In the genomic region with DNA sequence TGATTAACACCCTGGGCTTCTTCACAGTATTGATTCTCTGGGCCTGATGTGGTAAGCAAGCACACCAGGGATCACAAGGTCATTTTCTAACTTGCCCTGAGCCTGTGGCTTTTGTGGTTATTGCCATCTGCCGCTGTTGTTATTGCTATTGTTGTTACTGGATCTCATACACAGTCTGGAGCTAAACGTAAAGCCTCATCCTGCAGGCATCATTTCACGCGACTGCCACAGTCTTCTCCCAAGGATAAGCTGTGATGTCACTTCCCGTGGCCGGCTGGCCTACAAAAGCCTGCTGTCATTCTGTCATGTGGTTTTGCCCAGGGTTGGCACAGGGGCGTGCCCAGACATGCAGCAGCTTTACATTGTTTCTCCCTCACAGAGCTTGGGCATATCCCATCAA, we compare ENCODE assay signal across 10 cellular contexts.
DNase-seq lines count a peak whose midpoint lies in the region; ATAC-seq lines count a peak whose summit lies in the region.
"Had no signal": no experiment of that assay in that cellular context is flagged by ENCODE, and none has a peak within 500 bp of the region (broad histone marks: within the 10 kb centered on the region; RNA-seq: fewer than 3 reads in every experiment).

No MANE protein-coding gene starts in this region.

- peak overlapping the region; percentile 4 for H3K27ac Mint-ChIP-seq in activated naive CD4-positive, alpha-beta T cell treated with anti-CD3 and anti-CD28 coated beads for 36 hours
- no peak overlapping the region for H3K27ac Mint-ChIP-seq in activated T-helper 17 cell treated with anti-CD3 and anti-CD28 coated beads, Interleukin-2, amount 50 U/mL, for 72 hours

- DNase-seq in activated naive CD4-positive, alpha-beta T cell treated with anti-CD3 and anti-CD28 coated beads for 36 hours = peak; percentile 40
- no peak for DNase-seq in activated naive CD4-positive, alpha-beta T cell treated with anti-CD3 and anti-CD28 coated beads, Interleukin-2, amount 50 U/mL, for 16 hours
- peak; percentile 75 for DNase-seq in NCI-H146 (lab: John Stamatoyannopoulos, UW)
- DNase-seq in stimulated activated naive CD8-positive, alpha-beta T cell treated with anti-CD3 and anti-CD28 coated beads, Interleukin-15, Interleukin-2, amounts not matched to agents 100 U/mL and 50 U/mL, for 24 hours = peak; percentile 15
- no peak for DNase-seq in stimulated activated CD4-positive, alpha-beta T cell treated with anti-CD3 and anti-CD28 coated beads, Interleukin-1b, Interleukin-23, amount 100 ng/mL, for 48 hours

- no peaks in the 10 kb centered on the region for H3K36me3 Mint-ChIP-seq in activated naive CD4-positive, alpha-beta T cell treated with anti-CD3 and anti-CD28 coated beads for 36 hours (ENCODE audit: low read depth)
- no peaks in the 10 kb centered on the region for H3K36me3 Mint-ChIP-seq in activated T-helper 17 cell treated with anti-CD3 and anti-CD28 coated beads, Interleukin-2, amount 50 U/mL, for 72 hours (ENCODE audit: low read depth)
- H3K36me3 Mint-ChIP-seq: CD4-positive, CD25-positive, alpha-beta regulatory T cell had no signal

- ATAC-seq in activated T-helper 17 cell treated with anti-CD3 and anti-CD28 coated beads, Interleukin-2, amount 50 U/mL, for 72 hours (replicated peaks) = peak; percentile 71
- no peak for ATAC-seq in stimulated activated naive CD8-positive, alpha-beta T cell treated with anti-CD3 and anti-CD28 coated beads, Interleukin-15, Interleukin-2, amounts not matched to agents 100 U/mL and 50 U/mL, for 24 hours
- ATAC-seq in HG02885 (IDR thresholded peaks at IDR 0.05; ENCODE audit: poor library complexity, unreplicated experiment) = no peak
- no peak for ATAC-seq in GM21717 (IDR thresholded peaks at IDR 0.05; ENCODE audit: unreplicated experiment)
- ATAC-seq: Panc1 had no signal

- H3K27me3 Mint-ChIP-seq in activated naive CD4-positive, alpha-beta T cell treated with anti-CD3 and anti-CD28 coated beads for 36 hours (ENCODE audit: low read depth) = no peaks in the 10 kb centered on the region
- H3K27me3 Mint-ChIP-seq in activated T-helper 17 cell treated with anti-CD3 and anti-CD28 coated beads, Interleukin-2, amount 50 U/mL, for 72 hours = peaks cover 13% of the 10 kb centered on the region

- H3K4me3 Mint-ChIP-seq in activated naive CD4-positive, alpha-beta T cell treated with anti-CD3 and anti-CD28 coated beads for 36 hours = no peak overlapping the region
- H3K4me3 Mint-ChIP-seq in activated T-helper 17 cell treated with anti-CD3 and anti-CD28 coated beads, Interleukin-2, amount 50 U/mL, for 72 hours = peak overlapping the region; percentile 21
- H3K4me3 Mint-ChIP-seq: CD4-positive, CD25-positive, alpha-beta regulatory T cell had no signal

- CTCF ChIA-PET in activated naive CD4-positive, alpha-beta T cell treated with anti-CD3 and anti-CD28 coated beads for 36 hours (lab: Charles Lee) = interaction anchor here (0.7 to 1.9 kb wide), 3 partner anchors 16 to 865 kb away, joined by 4 to 16 read pairs (median 9); no protein-coding TSS in a partner anchor

- intact Hi-C loops in activated naive CD4-positive, alpha-beta T cell treated with anti-CD3 and anti-CD28 coated beads for 36 hours (cut with micrococcal nuclease) = no loop called here

- H3K4me1 Mint-ChIP-seq in activated naive CD4-positive, alpha-beta T cell treated with anti-CD3 and anti-CD28 coated beads for 36 hours (ENCODE audit: low read depth) = peaks cover 6% of the 10 kb centered on the region
- peaks cover 8% of the 10 kb centered on the region for H3K4me1 Mint-ChIP-seq in activated T-helper 17 cell treated with anti-CD3 and anti-CD28 coated beads, Interleukin-2, amount 50 U/mL, for 72 hours

- H3K9me3 Mint-ChIP-seq in activated naive CD4-positive, alpha-beta T cell treated with anti-CD3 and anti-CD28 coated beads for 36 hours = no peaks in the 10 kb centered on the region
- H3K9me3 Mint-ChIP-seq in activated T-helper 17 cell treated with anti-CD3 and anti-CD28 coated beads, Interleukin-2, amount 50 U/mL, for 72 hours = no peaks in the 10 kb centered on the region

Comparison
In these comparisons a context has a peak if more than half of its experiments do, and no peak if none do; other contexts are left out.
1. DNase-seq: peak in activated naive CD4-positive, alpha-beta T cell treated with anti-CD3 and anti-CD28 coated beads for 36 hours (single experiment), NCI-H146 (single experiment) and stimulated activated naive CD8-positive, alpha-beta T cell treated with anti-CD3 and anti-CD28 coated beads, Interleukin-15, Interleukin-2, amounts not matched to agents 100 U/mL and 50 U/mL, for 24 hours (single experiment); none in activated naive CD4-positive, alpha-beta T cell treated with anti-CD3 and anti-CD28 coated beads, Interleukin-2, amount 50 U/mL, for 16 hours (single experiment) and stimulated activated CD4-positive, alpha-beta T cell treated with anti-CD3 and anti-CD28 coated beads, Interleukin-1b, Interleukin-23, amount 100 ng/mL, for 48 hours (single experiment).